28 cellular contexts compared by ENCODE assay signal in genomic region chr10:15091418-15091817, GRCh38. TPM values are rescaled to one million over a fixed set of nuclear protein-coding genes. Genes with fewer than 3 reads are reported as not detected.
"Had no signal": no experiment of that assay in that cellular context is flagged by ENCODE, and none has a peak within 500 bp of the region (broad histone marks: within the 10 kb centered on the region; RNA-seq: fewer than 3 reads in every experiment).

No MANE protein-coding gene starts in this region.

- DNase-seq: naive thymus-derived CD4-positive, alpha-beta T cell; natural killer cell; nephron progenitor cell; occipital lobe; ovary; posterior cingulate gyrus; psoas muscle; right cardiac atrium; right lobe of liver; sigmoid colon; small intestine; stimulated activated CD4-positive, alpha-beta T cell treated with anti-CD3 and anti-CD28 coated beads, Interleukin-15, amount 100 ng/mL, for 24 hours; stimulated activated CD4-positive, alpha-beta T cell treated with anti-CD3 and anti-CD28 coated beads, Interleukin-2, amount 100 ng/mL, for 24 hours; stimulated activated CD4-positive, alpha-beta T cell treated with anti-CD3 and anti-CD28 coated beads, Interleukin-2, amount 100 ng/mL, for 48 hours; stimulated activated CD4-positive, alpha-beta T cell treated with anti-CD3 and anti-CD28 coated beads, Interleukin-4, amount 100 ng/mL, for 24 hours; stimulated activated naive B cell treated with anti-CD40 and anti-IgM and Interleukin-4, amounts not matched to agents 10 μg/mL and 1 μg/mL and 100 μg/mL, for 72 hours; stimulated activated naive CD4-positive, alpha-beta T cell treated with Interleukin-2 at 50 U/mL for 16 hours; stomach; thyroid gland; upper lobe of right lung; uterus had no signal

- H3K27me3 Mint-ChIP-seq: stimulated activated naive CD8-positive, alpha-beta T cell treated with anti-CD3 and anti-CD28 coated beads, Interleukin-15, Interleukin-2, amounts not matched to agents 100 ng/mL and 50 ng/mL, for 24 hours had no signal

- H3K36me3 ChIP-seq: ovary, right lobe of liver, sigmoid colon, stomach, thoracic aorta, thyroid gland, tibial nerve, upper lobe of right lung, uterus had no signal

- H3K36me3 Mint-ChIP-seq: naive thymus-derived CD4-positive, alpha-beta T cell; natural killer cell; stimulated activated naive B cell treated with anti-CD40 and anti-IgM and Interleukin-4, amounts not matched to agents 10 μg/mL and 1 μg/mL and 100 μg/mL, for 72 hours; type B pancreatic cell had no signal

- H3K4me3 Mint-ChIP-seq: natural killer cell; nephron progenitor cell; neural crest cell; stimulated activated effector memory CD8-positive, alpha-beta T cell treated with anti-CD3 and anti-CD28 coated beads, Interleukin-12 subunit alpha, Interleukin-12 subunit beta, amount 100 ng/mL, for 72 hours; stimulated activated naive B cell treated with anti-CD40 and anti-IgM and Interleukin-4, amounts not matched to agents 10 μg/mL and 1 μg/mL and 100 μg/mL, for 72 hours; stimulated activated naive CD8-positive, alpha-beta T cell treated with anti-CD3 and anti-CD28 coated beads, Interleukin-15, Interleukin-2, amounts not matched to agents 100 ng/mL and 50 ng/mL, for 24 hours; type B pancreatic cell had no signal

- H2AFZ ChIP-seq: parathyroid adenoma had no signal

- H3K27ac Mint-ChIP-seq: nephron progenitor cell; stimulated activated effector memory CD8-positive, alpha-beta T cell treated with anti-CD3 and anti-CD28 coated beads, Interleukin-12 subunit alpha, Interleukin-12 subunit beta, amount 100 ng/mL, for 72 hours; stimulated activated naive B cell treated with anti-CD40 and anti-IgM and Interleukin-4, amounts not matched to agents 10 μg/mL and 1 μg/mL and 100 μg/mL, for 72 hours; stimulated activated naive CD8-positive, alpha-beta T cell treated with anti-CD3 and anti-CD28 coated beads, Interleukin-15, Interleukin-2, amounts not matched to agents 100 ng/mL and 50 ng/mL, for 24 hours; type B pancreatic cell had no signal

- H3K27ac ChIP-seq: ovary, parathyroid adenoma, psoas muscle, right lobe of liver, sigmoid colon, stomach, thoracic aorta, thyroid gland, tibial nerve, upper lobe of right lung, uterus had no signal

- H3K4me3 ChIP-seq: ovary, psoas muscle, right lobe of liver, sigmoid colon, stomach, thoracic aorta, thyroid gland, tibial nerve, upper lobe of right lung, uterus had no signal

- H3K9me3 ChIP-seq: ovary, psoas muscle, right lobe of liver, sigmoid colon, stomach, thoracic aorta, thyroid gland, tibial nerve, upper lobe of right lung, uterus had no signal

- H3K9ac ChIP-seq: parathyroid adenoma had no signal

- ATAC-seq: naive thymus-derived CD4-positive, alpha-beta T cell; natural killer cell; psoas muscle; right cardiac atrium; right lobe of liver; stimulated activated effector memory CD8-positive, alpha-beta T cell treated with anti-CD3 and anti-CD28 coated beads, Interleukin-12 subunit alpha, Interleukin-12 subunit beta, amount 100 ng/mL, for 72 hours; stimulated activated naive B cell treated with anti-CD40 and anti-IgM and Interleukin-4, amounts not matched to agents 10 μg/mL and 1 μg/mL and 100 μg/mL, for 72 hours; upper lobe of right lung had no signal

- H3K79me2 ChIP-seq: parathyroid adenoma had no signal

- H3K27me3 ChIP-seq: ovary, right lobe of liver, thyroid gland, tibial nerve, upper lobe of right lung, uterus had no signal

- H3K9me3 Mint-ChIP-seq: naive thymus-derived CD4-positive, alpha-beta T cell; natural killer cell; neural crest cell; stimulated activated effector memory CD8-positive, alpha-beta T cell treated with anti-CD3 and anti-CD28 coated beads, Interleukin-12 subunit alpha, Interleukin-12 subunit beta, amount 100 ng/mL, for 72 hours; stimulated activated naive CD8-positive, alpha-beta T cell treated with anti-CD3 and anti-CD28 coated beads, Interleukin-15, Interleukin-2, amounts not matched to agents 100 ng/mL and 50 ng/mL, for 24 hours; type B pancreatic cell had no signal

- H3K4me1 ChIP-seq: psoas muscle, uterus had no signal

RNA-seq across cellular contexts. Expression of gene ACBD7, which starts 2.8 kb away (rescaled TPM):
- polyA plus RNA-seq: right cardiac atrium, stomach had no signal

RNA-seq across cellular contexts. Expression of gene OLAH, which starts 47.7 kb away (rescaled TPM):
- polyA plus RNA-seq: naive thymus-derived CD4-positive, alpha-beta T cell had no signal
